In the genomic region with DNA sequence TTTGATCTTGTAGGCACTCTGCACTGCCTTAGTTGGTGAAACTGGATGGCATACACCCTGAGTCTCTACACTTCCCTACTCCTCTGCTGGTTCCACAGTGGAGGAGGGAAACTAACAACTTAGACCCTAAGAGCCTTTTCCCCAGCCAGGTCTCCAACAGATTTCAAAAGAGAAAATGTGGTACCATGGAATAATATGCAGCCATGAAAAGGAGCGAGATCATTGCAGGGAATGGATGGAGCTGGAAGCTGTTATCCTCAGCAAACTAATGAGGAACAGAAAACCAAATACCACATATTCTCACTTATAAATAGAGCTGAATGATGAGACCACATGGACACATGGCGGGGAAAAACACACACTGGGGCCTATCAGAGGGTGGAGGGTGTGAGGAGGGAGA, we compare ENCODE assay signal across 29 cellular contexts.
"Had no signal": no experiment of that assay in that cellular context is flagged by ENCODE, and none has a peak within 500 bp of the region (broad histone marks: within the 10 kb centered on the region; RNA-seq: fewer than 3 reads in every experiment).

No MANE protein-coding gene starts in this region.

- H3K4me3 ChIP-seq: neural progenitor cell, ovary, psoas muscle, right lobe of liver, sigmoid colon, stomach, thoracic aorta, tibial artery, transverse colon, upper lobe of right lung, uterus had no signal

- H3K36me3 ChIP-seq: neural progenitor cell, ovary, right lobe of liver, sigmoid colon, stomach, thoracic aorta, tibial artery, transverse colon, upper lobe of right lung, uterus had no signal

- H3K4me1 ChIP-seq: neural progenitor cell, parathyroid adenoma, psoas muscle, right lobe of liver, sigmoid colon, stomach, tibial artery, transverse colon, upper lobe of right lung, uterus had no signal

- H3K27ac ChIP-seq: neural progenitor cell, ovary, parathyroid adenoma, psoas muscle, right lobe of liver, sigmoid colon, stomach, thoracic aorta, tibial artery, transverse colon, upper lobe of right lung, uterus had no signal

- H3K4me1 Mint-ChIP-seq: naive thymus-derived CD8-positive, alpha-beta T cell; neural progenitor cell; stimulated activated effector memory CD8-positive, alpha-beta T cell treated with anti-CD3 and anti-CD28 coated beads, Interleukin-12 subunit alpha, Interleukin-12 subunit beta, amount 100 ng/mL, for 72 hours; stimulated activated naive B cell treated with anti-CD40 and anti-IgM and Interleukin-4, amounts not matched to agents 10 μg/mL and 1 μg/mL and 100 μg/mL, for 72 hours had no signal

- H3K27me3 Mint-ChIP-seq: progenitor cell of endocrine pancreas, type B pancreatic cell had no signal

- H3K9ac ChIP-seq: neural progenitor cell, parathyroid adenoma had no signal

- H3K9me3 Mint-ChIP-seq: naive thymus-derived CD8-positive, alpha-beta T cell; natural killer cell treated with Interleukin-12 subunit alpha and Interleukin-12 subunit beta and Interleukin-15 and Interleukin-18, amount 100 ng/mL, for 72 hours; neural progenitor cell; stimulated activated effector memory CD8-positive, alpha-beta T cell treated with anti-CD3 and anti-CD28 coated beads, Interleukin-12 subunit alpha, Interleukin-12 subunit beta, amount 100 ng/mL, for 72 hours; stimulated activated naive CD8-positive, alpha-beta T cell treated with anti-CD3 and anti-CD28 coated beads, Interleukin-15, Interleukin-2, amounts not matched to agents 100 ng/mL and 50 ng/mL, for 24 hours; type B pancreatic cell had no signal

- H3K4me2 ChIP-seq: neural progenitor cell had no signal

- DNase-seq: naive thymus-derived CD8-positive, alpha-beta T cell; nephron progenitor cell; occipital lobe; ovary; posterior cingulate gyrus; psoas muscle; right cardiac atrium; right lobe of liver; sigmoid colon; small intestine; stimulated activated CD4-positive, alpha-beta T cell treated with anti-CD3 and anti-CD28 coated beads, Interleukin-15, amount 100 ng/mL, for 24 hours; stimulated activated CD4-positive, alpha-beta T cell treated with anti-CD3 and anti-CD28 coated beads, Interleukin-2, amount 100 ng/mL, for 24 hours; stimulated activated CD4-positive, alpha-beta T cell treated with anti-CD3 and anti-CD28 coated beads, Interleukin-2, amount 100 ng/mL, for 48 hours; stimulated activated CD4-positive, alpha-beta T cell treated with anti-CD3 and anti-CD28 coated beads, Interleukin-4, amount 100 ng/mL, for 24 hours; stimulated activated naive B cell treated with anti-CD40 and anti-IgM and Interleukin-4, amounts not matched to agents 10 μg/mL and 1 μg/mL and 100 μg/mL, for 72 hours; stimulated activated naive CD4-positive, alpha-beta T cell treated with Interleukin-2 at 50 U/mL for 16 hours; stomach; tibial artery; transverse colon; upper lobe of right lung; uterus had no signal

- H3K4me3 Mint-ChIP-seq: naive thymus-derived CD8-positive, alpha-beta T cell; natural killer cell treated with Interleukin-12 subunit alpha and Interleukin-12 subunit beta and Interleukin-15 and Interleukin-18, amount 100 ng/mL, for 72 hours; nephron progenitor cell; neural progenitor cell; stimulated activated effector memory CD8-positive, alpha-beta T cell treated with anti-CD3 and anti-CD28 coated beads, Interleukin-12 subunit alpha, Interleukin-12 subunit beta, amount 100 ng/mL, for 72 hours; stimulated activated naive B cell treated with anti-CD40 and anti-IgM and Interleukin-4, amounts not matched to agents 10 μg/mL and 1 μg/mL and 100 μg/mL, for 72 hours; stimulated activated naive CD8-positive, alpha-beta T cell treated with anti-CD3 and anti-CD28 coated beads, Interleukin-15, Interleukin-2, amounts not matched to agents 100 ng/mL and 50 ng/mL, for 24 hours; type B pancreatic cell had no signal

- H3K27me3 ChIP-seq: neural progenitor cell, ovary, right lobe of liver, sigmoid colon, tibial artery, transverse colon, uterus had no signal

- H3K36me3 Mint-ChIP-seq: naive thymus-derived CD8-positive, alpha-beta T cell; natural killer cell treated with Interleukin-12 subunit alpha and Interleukin-12 subunit beta and Interleukin-15 and Interleukin-18, amount 100 ng/mL, for 72 hours; neural progenitor cell; stimulated activated effector memory CD8-positive, alpha-beta T cell treated with anti-CD3 and anti-CD28 coated beads, Interleukin-12 subunit alpha, Interleukin-12 subunit beta, amount 100 ng/mL, for 72 hours; stimulated activated naive B cell treated with anti-CD40 and anti-IgM and Interleukin-4, amounts not matched to agents 10 μg/mL and 1 μg/mL and 100 μg/mL, for 72 hours; type B pancreatic cell had no signal

- H3K27ac Mint-ChIP-seq: naive thymus-derived CD8-positive, alpha-beta T cell; natural killer cell treated with Interleukin-12 subunit alpha and Interleukin-12 subunit beta and Interleukin-15 and Interleukin-18, amount 100 ng/mL, for 72 hours; nephron progenitor cell; neural progenitor cell; progenitor cell of endocrine pancreas; stimulated activated effector memory CD8-positive, alpha-beta T cell treated with anti-CD3 and anti-CD28 coated beads, Interleukin-12 subunit alpha, Interleukin-12 subunit beta, amount 100 ng/mL, for 72 hours; stimulated activated naive B cell treated with anti-CD40 and anti-IgM and Interleukin-4, amounts not matched to agents 10 μg/mL and 1 μg/mL and 100 μg/mL, for 72 hours; stimulated activated naive CD8-positive, alpha-beta T cell treated with anti-CD3 and anti-CD28 coated beads, Interleukin-15, Interleukin-2, amounts not matched to agents 100 ng/mL and 50 ng/mL, for 24 hours; type B pancreatic cell had no signal

- H3K79me2 ChIP-seq: parathyroid adenoma had no signal

- H3K9me3 ChIP-seq: ovary, psoas muscle, right lobe of liver, sigmoid colon, stomach, thoracic aorta, tibial artery, transverse colon, upper lobe of right lung, uterus had no signal

- H2AFZ ChIP-seq: neural progenitor cell, parathyroid adenoma had no signal
